6 cellular contexts compared by ENCODE assay signal in the genomic region with DNA sequence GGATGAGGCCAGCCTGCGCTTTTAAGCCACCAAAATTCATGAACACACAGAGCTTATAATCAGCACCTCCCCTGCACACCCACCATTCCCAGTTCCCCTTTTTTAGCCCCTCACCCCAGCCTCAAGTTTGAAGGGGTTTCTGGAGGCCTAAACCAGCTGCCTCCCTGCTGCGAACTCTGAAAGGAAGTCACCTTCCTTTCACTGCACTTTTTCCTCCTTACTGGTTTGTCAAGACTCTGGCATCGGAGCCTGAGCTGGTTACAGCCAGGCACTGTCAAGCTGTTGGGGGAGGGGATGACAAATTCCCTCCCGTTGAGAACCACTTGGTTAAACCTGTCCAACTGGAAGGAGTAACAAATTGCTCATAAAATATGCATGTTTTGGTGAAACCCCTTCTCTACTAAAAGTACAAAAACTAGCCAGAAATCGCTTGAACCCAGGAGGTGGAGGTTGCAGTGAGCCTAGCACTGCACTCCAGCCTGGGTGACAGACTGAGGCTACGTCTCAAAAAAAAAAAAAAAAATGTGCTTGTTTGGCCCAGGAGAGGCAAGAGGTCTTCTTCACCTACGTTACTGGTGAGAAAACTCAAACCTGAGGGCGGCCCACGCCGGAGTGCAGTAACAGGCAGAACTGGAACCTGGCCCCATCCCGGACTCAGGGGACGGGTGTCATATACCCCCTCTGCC. TPM values are rescaled to one million over a fixed set of nuclear protein-coding genes. Genes with fewer than 3 reads are reported as not detected.
DNase-seq lines count a peak whose midpoint lies in the region; ATAC-seq and TF ChIP-seq lines count a peak whose summit lies in the region.

No MANE protein-coding gene starts in this region.

- peaks cover 25% of the 10 kb centered on the region for H3K79me2 ChIP-seq in OCI-LY1 (ENCODE audit: insufficient read depth, low read length)

- H2AFZ ChIP-seq in OCI-LY1 (ENCODE audit: low read length) = no peak overlapping the region

- H3K27ac ChIP-seq in OCI-LY1 (ENCODE audit: low read depth, low read length, poor library complexity, severe bottlenecking) (peak overlapping the region; percentile 89), temporal lobe (ENCODE audit: low read depth, low read length) (peak overlapping the region; percentile 64)

- peak overlapping the region; percentile 84 for H3K4me3 Mint-ChIP-seq in activated CD4-positive, alpha-beta T cell treated with anti-CD3 and anti-CD28 coated beads for 36 hours

- peak overlapping the region; percentile 57 for H3K9ac ChIP-seq in OCI-LY1 (ENCODE audit: low read length)

- no peaks in the 10 kb centered on the region for H3K9me3 Mint-ChIP-seq in activated CD4-positive, alpha-beta T cell treated with anti-CD3 and anti-CD28 coated beads for 36 hours (ENCODE audit: low read depth)

- H3K9me2 ChIP-seq in OCI-LY1 (ENCODE audit: low read depth, low read length) = no peaks in the 10 kb centered on the region

- H4K20me1 ChIP-seq in OCI-LY1 (ENCODE audit: insufficient read depth, low read length) = no peaks in the 10 kb centered on the region

- H3K36me3 Mint-ChIP-seq in activated CD4-positive, alpha-beta T cell treated with anti-CD3 and anti-CD28 coated beads for 36 hours (ENCODE audit: low read depth) = peaks cover 5% of the 10 kb centered on the region

- POLR2A ChIA-PET in activated CD4-positive, alpha-beta T cell treated with anti-CD3 and anti-CD28 coated beads for 36 hours (lab: Charles Lee) = interaction anchor here (1.4 kb wide), 1 partner anchor 28 kb away, joined by 4 read pairs; no protein-coding TSS in a partner anchor

- ATAC-seq in activated CD4-positive, alpha-beta T cell treated with anti-CD3 and anti-CD28 coated beads for 36 hours = no peak

- peak overlapping the region; percentile 63 for H3K4me3 ChIP-seq in OCI-LY1 (ENCODE audit: low read depth, low read length, poor library complexity, severe bottlenecking)
- peak overlapping the region; percentile 27 for H3K4me3 ChIP-seq in fibroblast of villous mesenchyme (ENCODE audit: low read depth, low read length)

- H3K36me3 ChIP-seq in OCI-LY1 (ENCODE audit: insufficient read depth, low read length) = no peaks in the 10 kb centered on the region

- peak overlapping the region; percentile 59 for H3K4me2 ChIP-seq in OCI-LY1 (ENCODE audit: low read length)

- CTCF ChIA-PET in activated CD4-positive, alpha-beta T cell treated with anti-CD3 and anti-CD28 coated beads for 36 hours (lab: Charles Lee) = interaction anchor here (1.6 to 1.7 kb wide), 2 partner anchors 23 to 29 kb away, joined by 4 to 6 read pairs; no protein-coding TSS in a partner anchor

- H3K4me1 Mint-ChIP-seq in activated CD4-positive, alpha-beta T cell treated with anti-CD3 and anti-CD28 coated beads for 36 hours = peaks cover 40% of the 10 kb centered on the region

- H3F3A ChIP-seq in OCI-LY1 (ENCODE audit: insufficient read depth, low read length) = peaks cover 3% of the 10 kb centered on the region; the same call in 1 of the 2 replicates

- H3K27me3 Mint-ChIP-seq in activated CD4-positive, alpha-beta T cell treated with anti-CD3 and anti-CD28 coated beads for 36 hours = no peaks in the 10 kb centered on the region

- DNase-seq in activated CD4-positive, alpha-beta T cell treated with anti-CD3 and anti-CD28 coated beads for 36 hours = peak; percentile 60
- no peak for DNase-seq in activated CD4-positive, alpha-beta T cell treated with anti-CD3 and anti-CD28 coated beads for 4 hours
- DNase-seq in fibroblast of villous mesenchyme (ENCODE audit: low read depth) = no peak
- DNase-seq in stimulated activated CD4-positive, alpha-beta T cell treated with anti-CD3 and anti-CD28 coated beads, Interleukin-2, amount 100 ng/mL, for 48 hours = no peak

- H3K4me1 ChIP-seq in OCI-LY1 (ENCODE audit: insufficient read depth, low read length, severe bottlenecking) = peaks cover 59% of the 10 kb centered on the region

- intact Hi-C loops in activated CD4-positive, alpha-beta T cell treated with anti-CD3 and anti-CD28 coated beads for 36 hours (cut with DNase I, micrococcal nuclease) = loop anchor here (1.0 to 2.0 kb wide), 10 partner anchors 19 to 332 kb away; partner anchors contain the start of genes ABHD17A (in 2 of the 2), AP3D1 (in 1 of the 2), IZUMO4 (in 1 of the 2) and MOB3A (in 1 of the 2)

- TF ChIP-seq CTCF in OCI-LY1 (IDR thresholded peaks at IDR 0.05; ENCODE audit: low read length) (no peak), fibroblast of villous mesenchyme (IDR thresholded peaks at IDR 0.05; ENCODE audit: insufficient read depth, low read depth, low read length) (no peak)

- H3K27ac Mint-ChIP-seq in activated CD4-positive, alpha-beta T cell treated with anti-CD3 and anti-CD28 coated beads for 36 hours = peak overlapping the region; percentile 77

- H3K9me3 ChIP-seq in OCI-LY1 (ENCODE audit: low read length) = no peaks in the 10 kb centered on the region

- H3K27me3 ChIP-seq in OCI-LY1 (ENCODE audit: insufficient read depth, low read length) = no peaks in the 10 kb centered on the region

RNA-seq across cellular contexts. Expression of gene ADAT3, which starts 0.7 kb away (rescaled TPM):
- total RNA-seq in activated CD4-positive, alpha-beta T cell treated with anti-CD3 and anti-CD28 coated beads for 36 hours = 1 to 10 TPM; 5.6 to 6.1 TPM
- total RNA-seq in fibroblast of villous mesenchyme = 3.9 and 4.5 TPM in 2 replicates
- 0.74 TPM for total RNA-seq in temporal lobe

RNA-seq across cellular contexts. Expression of gene SCAMP4, which starts 0.7 kb away (rescaled TPM):
- 10 to 100 TPM; 20.5 to 25.6 TPM for total RNA-seq in activated CD4-positive, alpha-beta T cell treated with anti-CD3 and anti-CD28 coated beads for 36 hours
- total RNA-seq in fibroblast of villous mesenchyme (40.6 and 49.2 TPM in 2 replicates), temporal lobe (22.1 TPM)

RNA-seq across cellular contexts. Expression of gene ABHD17A, which starts 19.2 kb away (rescaled TPM):
- total RNA-seq in activated CD4-positive, alpha-beta T cell treated with anti-CD3 and anti-CD28 coated beads for 36 hours = 10 to 100 TPM; 84.5 to 88.5 TPM
- 45.8 and 62.2 TPM in 2 replicates for total RNA-seq in fibroblast of villous mesenchyme
- 22.6 TPM for total RNA-seq in temporal lobe

RNA-seq across cellular contexts. Expression of gene CSNK1G2, which starts 36.4 kb away (rescaled TPM):
- 10 to 100 TPM; 56.0 to 78.1 TPM for total RNA-seq in activated CD4-positive, alpha-beta T cell treated with anti-CD3 and anti-CD28 coated beads for 36 hours
- total RNA-seq in fibroblast of villous mesenchyme (69.5 and 74.1 TPM in 2 replicates), temporal lobe (30.2 TPM)

RNA-seq across cellular contexts. Expression of gene KLF16, which starts 41.1 kb away (rescaled TPM):
- total RNA-seq in activated CD4-positive, alpha-beta T cell treated with anti-CD3 and anti-CD28 coated beads for 36 hours = 10 to 100 TPM; 22.5 to 28.8 TPM
- total RNA-seq in fibroblast of villous mesenchyme (10.4 and 16.8 TPM in 2 replicates), temporal lobe (3.4 TPM)
